1 cellular context compared by ENCODE assay signal in genomic region chr19:35774274-35775045, GRCh38.
TF ChIP-seq lines count a peak whose summit lies in the region.

No MANE protein-coding gene starts in this region.

TF ChIP-seq in H1, 55 proteins besides CTCF, POLR2A, EP300 and RAD21:
- TF ChIP-seq CEBPB (IDR thresholded peaks at IDR 0.05; ENCODE audit: low read depth, low read length) (no peak), JUN (IDR thresholded peaks at IDR 0.05; ENCODE audit: low read depth, low read length) (no peak), EGR1 (IDR thresholded peaks at IDR 0.05; ENCODE audit: borderline replicate concordance, low read depth, low read length) (no peak), CTBP2 (IDR thresholded peaks at IDR 0.05; ENCODE audit: borderline replicate concordance, insufficient read depth, insufficient read length, low read length) (no peak), KDM1A (IDR thresholded peaks at IDR 0.05; ENCODE audit: borderline replicate concordance, low read length) (no peak), MAFK (IDR thresholded peaks at IDR 0.05; ENCODE audit: low read depth, low read length) (no peak), POU5F1 (IDR thresholded peaks at IDR 0.05; ENCODE audit: low read depth, low read length) (no peak), HDAC6 (IDR thresholded peaks at IDR 0.05; ENCODE audit: low read depth, low read length) (no peak), POLR2AphosphoS5 (IDR thresholded peaks at IDR 0.05; ENCODE audit: low read depth, low read length) (no peak), NRF1 (IDR thresholded peaks at IDR 0.05; ENCODE audit: low read depth, low read length) (no peak), MAX (IDR thresholded peaks at IDR 0.05) (no peak), KDM4A (IDR thresholded peaks at IDR 0.05; ENCODE audit: low read depth, low read length, severe bottlenecking) (no peak), BCL11A (IDR thresholded peaks at IDR 0.05; ENCODE audit: low read depth in 2 of 2, low read length in 2 of 2) (no peak), SP2 (IDR thresholded peaks at IDR 0.05; ENCODE audit: low read length) (no peak)
